Comparison of ENCODE assay signal across 1 cellular context in the genomic region with DNA sequence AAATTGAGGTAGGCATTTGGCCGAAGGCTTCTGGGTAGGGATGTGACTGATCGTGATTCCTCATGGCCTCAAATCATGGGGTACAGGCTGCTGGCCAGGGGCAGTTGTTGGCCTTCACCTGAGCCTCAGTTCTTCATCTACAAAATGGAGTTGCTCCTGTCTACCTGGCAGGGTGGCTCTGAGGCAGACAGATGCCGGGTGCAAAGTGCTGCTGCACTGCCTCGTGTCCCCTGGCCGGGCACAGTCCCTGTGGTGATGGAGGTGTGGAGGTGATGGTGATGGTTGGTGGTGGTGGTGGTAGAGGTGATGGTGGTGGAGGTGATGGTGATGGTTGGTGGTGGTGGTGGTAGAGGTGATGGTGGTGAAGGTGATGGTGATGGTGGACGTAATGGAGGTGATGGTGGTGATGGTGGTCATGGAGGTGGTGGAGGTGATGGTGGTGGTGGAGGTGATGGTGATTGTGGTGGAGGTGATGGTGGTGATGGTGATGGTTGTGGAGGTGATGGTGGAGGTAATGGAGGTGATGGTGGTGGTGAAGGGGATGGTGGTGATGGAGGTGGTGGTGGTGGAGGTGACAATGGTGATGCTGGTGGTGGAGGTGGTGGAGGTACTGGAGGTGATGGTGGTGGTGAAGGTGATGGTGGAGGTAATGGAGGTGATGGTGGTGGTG.
TF ChIP-seq lines count a peak whose summit lies in the region.

No MANE protein-coding gene starts in this region.

TF ChIP-seq in HepG2, 621 proteins besides CTCF, POLR2A, EP300 and RAD21:
- TF ChIP-seq ZKSCAN5 (CRISPR knock-in tag; IDR thresholded peaks at IDR 0.05) (peak; percentile 95), ZNF207 (IDR thresholded peaks at IDR 0.05; ENCODE audit: borderline replicate concordance) (0 out of 2 replicates have a peak, but pooled peaks have one; percentile 65), ZNF687 (CRISPR knock-in tag; IDR thresholded peaks at IDR 0.05) (0 out of 2 replicates have a peak, but pooled peaks have one; percentile 18), SYNCRIP (IDR thresholded peaks at IDR 0.05; ENCODE audit: insufficient read depth, low read depth, low read length) (no peak), TMF1 (CRISPR knock-in tag; IDR thresholded peaks at IDR 0.05; ENCODE audit: low read depth) (no peak), KDM3A (CRISPR knock-in tag; IDR thresholded peaks at IDR 0.05; ENCODE audit: low read depth) (no peak), ZNF260 (CRISPR knock-in tag; IDR thresholded peaks at IDR 0.05; ENCODE audit: borderline replicate concordance, low read depth) (no peak)
